Comparison of ENCODE assay signal across 8 cellular contexts in the genomic region with DNA sequence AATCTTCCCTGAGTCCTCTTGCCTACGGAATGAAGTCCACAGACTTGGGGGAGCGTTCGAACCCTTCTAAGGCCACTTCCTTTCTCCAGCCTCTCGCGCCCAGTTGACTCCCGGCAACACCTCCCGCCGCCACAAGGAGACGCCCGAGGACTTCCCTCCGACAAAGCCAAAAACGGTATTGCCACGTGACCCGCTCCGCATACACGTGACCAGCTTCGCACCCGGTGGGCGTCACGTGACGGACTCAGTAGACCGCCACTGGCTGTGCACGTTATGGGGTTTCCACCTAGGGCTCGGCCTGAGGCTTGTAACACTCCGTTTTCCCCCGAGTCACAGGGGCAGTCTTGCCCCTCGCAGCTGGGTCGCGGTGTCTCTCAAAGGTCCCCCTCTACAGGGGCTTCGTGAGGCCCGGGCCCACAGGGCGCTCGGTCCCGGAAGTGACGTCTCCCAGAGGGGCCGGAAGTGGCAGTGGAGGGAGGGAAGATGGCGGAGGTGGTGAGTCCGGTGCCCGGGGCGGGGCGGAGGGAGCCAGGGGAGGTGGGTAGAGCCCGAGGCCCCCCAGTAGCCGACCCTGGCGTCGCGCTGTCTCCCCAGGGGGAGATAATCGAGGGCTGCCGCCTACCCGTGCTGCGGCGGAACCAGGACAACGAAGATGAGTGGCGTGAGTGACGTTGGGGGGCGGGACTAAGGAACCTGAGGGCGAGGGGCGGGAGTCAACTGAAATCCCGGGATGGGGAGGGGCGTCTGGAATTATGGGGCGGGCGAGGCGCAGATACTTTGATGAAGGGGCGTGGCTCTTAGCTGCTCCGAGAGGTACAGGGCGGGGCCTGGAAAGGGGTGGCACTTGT. TPM values are rescaled to one million over a fixed set of nuclear protein-coding genes. Genes with fewer than 3 reads are reported as not detected.
DNase-seq lines count a peak whose midpoint lies in the region; ATAC-seq and TF ChIP-seq lines count a peak whose summit lies in the region.

Gene KAT5, plus strand, starts transcription at position 468 of the 848 bp plus-strand sequence. Its CDS starts 16 bp downstream, at position 484.

- ATAC-seq in HG02759 (IDR thresholded peaks at IDR 0.05; ENCODE audit: unreplicated experiment): peak; percentile 87
- peak; percentile 85 for ATAC-seq in activated naive CD8-positive, alpha-beta T cell treated with anti-CD3 and anti-CD28 coated beads, Interleukin-2, amount 50 U/mL, for 24 hours

- H3K27ac ChIP-seq in trophoblast cell (ENCODE audit: low read depth, low read length) (peak within 1 kb of the TSS; percentile 95), transverse colon (peak within 1 kb of the TSS; percentile 91 to 99 (median 93))

- H3K14ac ChIP-seq in trophoblast cell (ENCODE audit: low read length): peak within 1 kb of the TSS; percentile 89

- H3K27ac Mint-ChIP-seq in activated naive CD8-positive, alpha-beta T cell treated with anti-CD3 and anti-CD28 coated beads, Interleukin-2, amount 50 U/mL, for 24 hours: peak within 1 kb of the TSS; percentile 98

- H4K8ac ChIP-seq in trophoblast cell (ENCODE audit: low read depth, low read length): peak within 1 kb of the TSS; percentile 96

- peak within 1 kb of the TSS; percentile 63 for H3K4ac ChIP-seq in trophoblast cell (ENCODE audit: low read depth, low read length)

- peak; percentile 92 for TF ChIP-seq POLR2A in transverse colon (IDR thresholded peaks at IDR 0.05)

- peak within 1 kb of the TSS; percentile 61 for H2BK12ac ChIP-seq in trophoblast cell (ENCODE audit: low read length)

- no peaks in the 10 kb centered on the region for H3K27me3 Mint-ChIP-seq in activated naive CD8-positive, alpha-beta T cell treated with anti-CD3 and anti-CD28 coated beads, Interleukin-2, amount 50 U/mL, for 24 hours

- H2BK120ac ChIP-seq in trophoblast cell (ENCODE audit: insufficient read depth, low read length, poor library complexity): peak within 1 kb of the TSS; percentile 93

- peak within 1 kb of the TSS; percentile 90 for H2BK5ac ChIP-seq in trophoblast cell (ENCODE audit: low read depth, low read length, poor library complexity)

- H3K27me3 ChIP-seq in trophoblast cell (ENCODE audit: insufficient read depth, low read length) (no peaks in the 10 kb centered on the region), transverse colon (no peaks in the 10 kb centered on the region)

- H2AK5ac ChIP-seq in trophoblast cell (ENCODE audit: low read length): peak within 1 kb of the TSS; percentile 11

- peaks cover 33 to 34% of the 10 kb centered on the region in 2 experiments for H3K36me3 ChIP-seq in trophoblast cell (ENCODE audit: control insufficient read depth in 1 of 2, insufficient read depth in 2 of 2, low read length in 2 of 2)
- peaks cover 0 to 34% (median 16%) of the 10 kb centered on the region in 4 donors for H3K36me3 ChIP-seq in transverse colon

- no peaks in the 10 kb centered on the region for H3K9me3 Mint-ChIP-seq in activated naive CD8-positive, alpha-beta T cell treated with anti-CD3 and anti-CD28 coated beads, Interleukin-2, amount 50 U/mL, for 24 hours

- H3K18ac ChIP-seq in trophoblast cell (ENCODE audit: low read length): peak within 1 kb of the TSS; percentile 83

- peak within 1 kb of the TSS; percentile 84 for H3K4me2 ChIP-seq in trophoblast cell (ENCODE audit: low read length)

- WGBS in trophoblast cell (ENCODE audit: extremely low coverage, insufficient coverage, insufficient read length): no CpG with 5 or more reads among the region's 65 CpGs
- 1% methylated on average over 65 of the region's 65 CpGs; no CpG with 5 or more reads in 1 of the 2 donors for WGBS in transverse colon (ENCODE audit: low coverage in 1 of 2), 2 donors

- TF ChIP-seq EP300 in transverse colon (IDR thresholded peaks at IDR 0.05; ENCODE audit: low read depth): peak; percentile 28

- in situ Hi-C loops in transverse colon (cut with MboI; ENCODE audit: low pct_ligation_motif_present in 1 of 4, low pct_unique_long_range_greater_than_20kb in 1 of 4, low sequenced_read_pairs in 3 of 4): loop anchor here (10.0 to 25.0 kb wide), 4 partner anchors 63 to 275 kb away; no protein-coding TSS in a partner anchor

- intact Hi-C loops in cardiac septum (cut with DNase I) (loop anchor here (2.0 to 5.0 kb wide), 2 partner anchors 107 to 290 kb away; partner anchors contain the start of genes BANF1 and EIF1AD), transverse colon (cut with DNase I; ENCODE audit: low total_unique reads) (loop anchor here (5.0 kb wide), 2 partner anchors 70 to 105 kb away; partner anchors contain the start of gene AP5B1)

- H3K9me3 ChIP-seq in trophoblast cell (ENCODE audit: insufficient read depth, low read depth, low read length) (peaks cover 1% of the 10 kb centered on the region), transverse colon (no peaks in the 10 kb centered on the region)

- peak; percentile 97 for TF ChIP-seq CTCF in GM12872 (IDR thresholded peaks at IDR 0.05; ENCODE audit: insufficient read depth, low read depth, low read length)
- TF ChIP-seq CTCF in transverse colon (IDR thresholded peaks at IDR 0.05): peak; percentile 96 to 100 (median 99)

- peak within 1 kb of the TSS; percentile 94 for H2AFZ ChIP-seq in trophoblast cell (ENCODE audit: insufficient read depth, low read length, poor library complexity)

- H4K91ac ChIP-seq in trophoblast cell (ENCODE audit: low read depth, low read length): peak within 1 kb of the TSS; percentile 96

- peak within 1 kb of the TSS; percentile 90 for H3K4me3 Mint-ChIP-seq in activated naive CD8-positive, alpha-beta T cell treated with anti-CD3 and anti-CD28 coated beads, Interleukin-2, amount 50 U/mL, for 24 hours

- peaks cover 9 to 10% of the 10 kb centered on the region in 2 experiments for H3K4me1 ChIP-seq in trophoblast cell (ENCODE audit: control insufficient read depth in 1 of 2, insufficient read depth in 2 of 2, low read length in 2 of 2)
- H3K4me1 ChIP-seq in transverse colon: peaks cover 9 to 26% (median 15%) of the 10 kb centered on the region in 4 donors

- H3K9ac ChIP-seq in trophoblast cell (ENCODE audit: low read length): peak within 1 kb of the TSS; percentile 91

- peaks cover 38% of the 10 kb centered on the region for H3K36me3 Mint-ChIP-seq in activated naive CD8-positive, alpha-beta T cell treated with anti-CD3 and anti-CD28 coated beads, Interleukin-2, amount 50 U/mL, for 24 hours (ENCODE audit: low read depth)

- H3K79me1 ChIP-seq in trophoblast cell (ENCODE audit: low read length): peaks cover 13% of the 10 kb centered on the region

- H3K23ac ChIP-seq in trophoblast cell (ENCODE audit: low read length): no peak within 1 kb of the TSS

- DNase-seq in NCI-H1417 (lab: John Stamatoyannopoulos, UW): peak; percentile 98 to 100 (median 100)
- DNase-seq in SW 1271 (lab: John Stamatoyannopoulos, UW): peak; percentile 96 to 97
- peak; percentile 98 for DNase-seq in activated naive CD8-positive, alpha-beta T cell treated with anti-CD3 and anti-CD28 coated beads, Interleukin-2, amount 50 U/mL, for 24 hours
- DNase-seq in cardiac septum (ENCODE audit: low spot score): peak; percentile 99
- DNase-seq in trophoblast cell: peak; percentile 98 to 99
- peak; percentile 100 for DNase-seq in transverse colon

- peaks cover 4% of the 10 kb centered on the region for H3K79me2 ChIP-seq in trophoblast cell (ENCODE audit: control insufficient read depth, insufficient read depth, low read length, poor library complexity)

- H4K12ac ChIP-seq in trophoblast cell (ENCODE audit: low read depth, low read length): peak within 1 kb of the TSS; percentile 90

- H3K4me1 Mint-ChIP-seq in activated naive CD8-positive, alpha-beta T cell treated with anti-CD3 and anti-CD28 coated beads, Interleukin-2, amount 50 U/mL, for 24 hours: peaks cover 36% of the 10 kb centered on the region

- H3K4me3 ChIP-seq in trophoblast cell (ENCODE audit: low read depth, low read length) (peak within 1 kb of the TSS; percentile 88), transverse colon (peak within 1 kb of the TSS; percentile 59 to 84 (median 67))

RNA-seq across cellular contexts. Expression of gene KAT5, which starts in this region (rescaled TPM):
- total RNA-seq in cardiac septum: 49.2 TPM
- 26.9 and 28.6 TPM in 2 replicates for polyA plus RNA-seq in trophoblast cell (2013)
- total RNA-seq in transverse colon: 100 to 1,000 TPM in 1 of 4 donors, 10 to 100 TPM in 3; 51.6 to 203 (median 74.1) TPM

Comparison
In these comparisons a context has a peak if more than half of its experiments do, and no peak if none do; other contexts are left out.
1. Peak in every context shown above with its lines: DNase-seq, ATAC-seq, H3K4me3 ChIP-seq and H3K27ac ChIP-seq.